Comparison of ENCODE assay signal across 9 cellular contexts in the genomic region with DNA sequence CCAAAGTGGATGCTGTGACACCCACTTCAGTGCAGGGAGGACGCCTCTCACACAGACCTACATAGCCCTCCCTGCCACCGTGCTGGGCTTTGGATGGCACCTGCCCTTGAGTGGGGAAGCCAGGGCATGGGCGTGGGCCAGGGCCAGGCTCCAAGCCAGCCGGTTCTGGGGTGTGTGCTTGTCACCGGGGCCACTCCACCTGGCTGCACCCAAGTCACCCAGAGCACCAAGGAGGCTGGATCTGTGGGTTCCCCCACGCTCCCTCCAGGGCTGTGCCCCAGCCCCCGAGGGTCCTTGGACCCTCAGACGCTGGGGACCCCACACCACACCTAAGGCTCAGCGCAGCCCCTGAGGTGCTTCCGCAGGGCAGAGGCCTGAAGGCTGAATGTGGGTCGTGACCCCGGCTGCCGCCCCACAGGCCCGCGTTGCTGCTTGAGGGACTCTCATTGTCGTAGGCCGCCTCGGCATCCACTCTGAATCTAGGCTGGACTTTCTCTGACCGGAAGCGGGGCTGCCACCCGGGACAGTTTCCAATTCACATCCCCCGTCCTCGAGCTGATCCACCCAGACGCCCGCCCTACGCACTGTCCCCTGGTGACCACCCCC. TPM values are rescaled to one million over a fixed set of nuclear protein-coding genes. Genes with fewer than 3 reads are reported as not detected.
A peak's percentile ranks its signal among the peaks of the same experiment; 100 is the strongest.
DNase-seq lines count a peak whose midpoint lies in the region; ATAC-seq, FAIRE-seq and TF ChIP-seq lines count a peak whose summit lies in the region.
"Had no signal": no experiment of that assay in that cellular context is flagged by ENCODE, and none has a peak within 500 bp of the region (broad histone marks: within the 10 kb centered on the region; RNA-seq: fewer than 3 reads in every experiment).

No MANE protein-coding gene starts in this region.

- H3K4me3 ChIP-seq in astrocyte (ENCODE audit: insufficient read depth, low read depth, low read length) = peak overlapping the region; percentile 83
- no peak overlapping the region for H3K4me3 ChIP-seq in mucosa of descending colon

- peaks cover 27% of the 10 kb centered on the region for H3K4me1 Mint-ChIP-seq in astrocyte (ENCODE audit: low read depth, unreplicated experiment)

- H3K27ac ChIP-seq in astrocyte (ENCODE audit: low read depth, low read length) = peak overlapping the region; percentile 96

- H3K4me3 Mint-ChIP-seq in astrocyte (ENCODE audit: unreplicated experiment) = peak overlapping the region; percentile 83

- FAIRE-seq in astrocyte (lab: Jason Lieb, UNC) = no peak
- FAIRE-seq: endothelial cell of umbilical vein had no signal

- ATAC-seq in mucosa of descending colon = peak; percentile 17
- ATAC-seq in activated CD4-positive, CD25-positive, alpha-beta regulatory T cell treated with anti-CD3 and anti-CD28 coated beads, Interleukin-2, amount 50 U/mL, for 24 hours = no peak

- H4K20me1 ChIP-seq in astrocyte (ENCODE audit: insufficient read depth, low read length) = peaks cover 42% of the 10 kb centered on the region

- H3K9me3 ChIP-seq in astrocyte (ENCODE audit: insufficient read depth, low read depth, low read length) = no peaks in the 10 kb centered on the region
- no peaks in the 10 kb centered on the region for H3K9me3 ChIP-seq in mucosa of descending colon

- H3K36me3 ChIP-seq in astrocyte (ENCODE audit: insufficient read depth, low read length) (peaks cover 11% of the 10 kb centered on the region), mucosa of descending colon (ENCODE audit: low read depth) (no peaks in the 10 kb centered on the region)

- peak overlapping the region; percentile 97 for H3K4me2 ChIP-seq in astrocyte (ENCODE audit: low read length)

- H2AFZ ChIP-seq in astrocyte (ENCODE audit: low read depth, low read length) = no peak overlapping the region

- H3K27me3 Mint-ChIP-seq in astrocyte (ENCODE audit: low read depth, unreplicated experiment) = peaks cover 2% of the 10 kb centered on the region

- H3K4me1 ChIP-seq in astrocyte (ENCODE audit: insufficient read depth, low read length) (peaks cover 48% of the 10 kb centered on the region), mucosa of descending colon (ENCODE audit: low read depth) (peaks cover 12% of the 10 kb centered on the region)

- peak overlapping the region; percentile 95 for H3K9ac ChIP-seq in astrocyte (ENCODE audit: low read length)

- peak; percentile 19 for DNase-seq in 8988T
- no peak for DNase-seq in astrocyte (ENCODE audit: low read depth)
- DNase-seq in mucosa of descending colon = peak in 1 of 3 donors; percentile 57
- DNase-seq in T-helper 9 cell = no peak
- no peak for DNase-seq in NCI-H2081 treated with DMSO at 0.1 percent for 48 hours (lab: John Stamatoyannopoulos, UW)
- DNase-seq: activated CD4-positive, alpha-beta T cell treated with anti-CD3 and anti-CD28 coated beads, Interleukin-2, amount 50 U/mL, for 1 hour had no signal

- TF ChIP-seq CTCF in astrocyte (IDR thresholded peaks at IDR 0.05; ENCODE audit: insufficient read depth, low read depth, low read length) = no peak
- no peak for TF ChIP-seq CTCF in mucosa of descending colon (IDR thresholded peaks at IDR 0.05)

- peak overlapping the region; percentile 96 for H3K27ac Mint-ChIP-seq in astrocyte (ENCODE audit: unreplicated experiment)
- H3K27ac Mint-ChIP-seq: CD14-positive monocyte had no signal

- H3K36me3 Mint-ChIP-seq in astrocyte (ENCODE audit: low read depth, unreplicated experiment) = peaks cover 6% of the 10 kb centered on the region

- peaks cover 51% of the 10 kb centered on the region for H3K79me2 ChIP-seq in astrocyte (ENCODE audit: insufficient read depth, low read length)

- H3K9me3 Mint-ChIP-seq in astrocyte (ENCODE audit: unreplicated experiment) = no peaks in the 10 kb centered on the region

- no peaks in the 10 kb centered on the region for H3K27me3 ChIP-seq in astrocyte (ENCODE audit: insufficient read depth, low read length)

- intact Hi-C loops in mucosa of descending colon (cut with DNase I, micrococcal nuclease) = no loop called here

RNA-seq across cellular contexts. Expression of gene MXRA8, which starts 1.5 kb away (rescaled TPM):
- total RNA-seq in astrocyte (112 and 139 TPM in 2 replicates), mucosa of descending colon (10 to 100 TPM in 2 of 3 donors, 1 to 10 TPM in 1; 6.8 to 62.1 (median 20.8) TPM)

RNA-seq across cellular contexts. Expression of gene DVL1, which starts 7.7 kb away (rescaled TPM):
- total RNA-seq in astrocyte (54.0 and 55.0 TPM in 2 replicates), mucosa of descending colon (10 to 100 TPM; 51.7 to 95.3 (median 73.1) TPM)

RNA-seq across cellular contexts. Expression of gene AURKAIP1, which starts 18.1 kb away (rescaled TPM):
- total RNA-seq in astrocyte (135 and 139 TPM in 2 replicates), mucosa of descending colon (100 to 1,000 TPM; 150 to 180 (median 177) TPM)

RNA-seq across cellular contexts. Expression of gene TAS1R3, which starts 25.8 kb away (rescaled TPM):
- total RNA-seq in astrocyte (0.41 and 0.50 TPM in 2 replicates), mucosa of descending colon (1 to 10 TPM in 1 of 3 donors, under 1 TPM in 2; 0.57 to 1.1 (median 0.96) TPM)

RNA-seq across cellular contexts. Expression of gene CPTP, which starts 32.3 kb away (rescaled TPM):
- total RNA-seq in astrocyte (25.6 and 28.5 TPM in 2 replicates), mucosa of descending colon (10 to 100 TPM; 41.2 to 77.9 (median 55.5) TPM)
